8 cellular contexts compared by ENCODE assay signal in the genomic region with DNA sequence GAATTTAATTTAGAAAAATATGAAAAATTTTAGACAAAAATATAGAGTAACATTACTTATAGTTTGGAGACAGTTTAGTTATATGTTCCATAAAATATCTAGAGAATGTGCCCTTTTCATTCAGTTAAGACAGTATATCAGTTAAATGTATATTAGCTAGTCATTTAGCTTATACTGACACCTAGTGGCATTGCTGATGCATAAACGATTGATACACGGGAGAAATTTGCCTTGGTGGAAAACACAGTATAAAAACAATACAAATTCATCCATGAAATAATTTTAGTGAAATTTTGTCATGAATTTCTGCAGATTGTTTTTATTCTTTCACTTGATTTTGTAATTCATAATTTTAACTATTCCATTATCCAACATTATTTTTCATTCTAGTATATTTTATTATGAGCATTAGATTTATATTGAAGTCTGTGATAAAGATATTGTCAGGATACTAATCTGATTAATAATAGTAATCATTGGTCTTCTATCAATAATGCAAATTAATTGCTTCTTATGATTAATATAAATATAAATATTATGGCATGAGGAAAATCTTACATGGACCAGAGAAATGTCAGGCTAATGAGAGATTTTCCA.
DNase-seq lines count a peak whose midpoint lies in the region; ATAC-seq and TF ChIP-seq lines count a peak whose summit lies in the region.

No MANE protein-coding gene starts in this region.

- POLR2A ChIA-PET in RWPE1 (lab: Yijun Ruan, JAX; ENCODE audit: low non-redundant PET) (no interaction called here), T-cell (lab: Charles Lee) (interaction anchor here in 1 of 2 donors (0.7 kb wide), 1 partner anchor 491 kb away, joined by 3 read pairs; no protein-coding TSS in a partner anchor)

- no peak overlapping the region for H3K4me3 Mint-ChIP-seq in T-cell

- ATAC-seq in GM21619 (IDR thresholded peaks at IDR 0.05; ENCODE audit: unreplicated experiment) (peak; percentile 84), gastrocnemius medialis (no peak), T-cell (replicated peaks in 1 of 4) (no peak)

- no peaks in the 10 kb centered on the region for H3K9me3 ChIP-seq in gastrocnemius medialis

- H3K4me1 Mint-ChIP-seq in T-cell = no peaks in the 10 kb centered on the region

- H3K36me3 ChIP-seq in KMS-11 (ENCODE audit: insufficient read depth) (no peaks in the 10 kb centered on the region), gastrocnemius medialis (no peaks in the 10 kb centered on the region)

- no peaks in the 10 kb centered on the region for H3K36me3 Mint-ChIP-seq in T-cell

- no peak overlapping the region for H2AFZ ChIP-seq in KMS-11 (ENCODE audit: low read depth)

- intact Hi-C loops in gastrocnemius medialis (cut with DNase I; ENCODE audit: low total_unique reads) = loop anchor here (2.0 to 5.0 kb wide), 2 partner anchors 553 to 600 kb away; no protein-coding TSS in a partner anchor

- DNase-seq in GM04504 (ENCODE audit: low read depth) = peak; percentile 0
- DNase-seq in RWPE1 (ENCODE audit: low spot score) = peak; percentile 27
- DNase-seq in fibroblast of peridontal ligament (ENCODE audit: extremely low read depth) = peak; percentile 62
- DNase-seq in gastrocnemius medialis = no peak
- DNase-seq in activated naive CD4-positive, alpha-beta T cell treated with Interleukin-2 at 50 U/mL for 16 hours = no peak
- no peak for DNase-seq in T-cell

- CTCF ChIA-PET in RWPE1 (lab: Yijun Ruan, JAX) (interaction anchor here (0.7 to 2.2 kb wide), 10 partner anchors 17 to 599 kb away, joined by 3 to 9 read pairs (median 4); no protein-coding TSS in a partner anchor), T-cell (lab: Charles Lee) (interaction anchor here (0.7 to 1.1 kb wide), 3 partner anchors 8 to 599 kb away, joined by 3 to 10 read pairs (median 4); no protein-coding TSS in a partner anchor)

- no peaks in the 10 kb centered on the region for H3K79me2 ChIP-seq in KMS-11 (ENCODE audit: insufficient read depth, low read depth)

- no peak overlapping the region for H3K9ac ChIP-seq in KMS-11

- H4K20me1 ChIP-seq in KMS-11 (ENCODE audit: insufficient read depth) = no peaks in the 10 kb centered on the region

- no peak overlapping the region for H3K4me3 ChIP-seq in KMS-11 (IDR thresholded peaks at IDR 0.05; ENCODE audit: insufficient read depth, low read depth, low read length)
- H3K4me3 ChIP-seq in gastrocnemius medialis = no peak overlapping the region

- peaks cover 23% of the 10 kb centered on the region for H3K4me1 ChIP-seq in KMS-11 (ENCODE audit: low read depth, poor library complexity, severe bottlenecking)
- H3K4me1 ChIP-seq in gastrocnemius medialis = no peaks in the 10 kb centered on the region

- no peak overlapping the region for H3K27ac Mint-ChIP-seq in T-cell

- peaks cover 0 to 2% of the 10 kb centered on the region in 2 donors for H3K27me3 Mint-ChIP-seq in T-cell

- in situ Hi-C loops in gastrocnemius medialis (cut with MboI; ENCODE audit: low sequenced_read_pairs in 4 of 4) = loop anchor here in 3 of 4 donors (5.0 to 25.0 kb wide), 3 partner anchors 550 to 955 kb away; no protein-coding TSS in a partner anchor

- no peaks in the 10 kb centered on the region for H3K27me3 ChIP-seq in KMS-11 (ENCODE audit: insufficient read depth, low read depth)
- H3K27me3 ChIP-seq in gastrocnemius medialis = no peaks in the 10 kb centered on the region

- TF ChIP-seq CTCF in KMS-11 (conservative IDR thresholded peaks at IDR 0.05; ENCODE audit: low read depth, low read length) (peak; percentile 88), RWPE1 (conservative IDR thresholded peaks at IDR 0.05; ENCODE audit: low read depth) (peak; percentile 88), gastrocnemius medialis (IDR thresholded peaks at IDR 0.05 in 4 of 5, conservative IDR thresholded peaks at IDR 0.05 in 1 of 5) (peak; percentile 39 to 77 (median 67))

- H3K27ac ChIP-seq in KMS-11 (peak overlapping the region; percentile 51), RWPE1 (no peak overlapping the region), gastrocnemius medialis (no peak overlapping the region)

- H3K9me3 Mint-ChIP-seq in T-cell = no peaks in the 10 kb centered on the region

- no peak for TF ChIP-seq POLR2A in gastrocnemius medialis (IDR thresholded peaks at IDR 0.05)

- H3K4me2 ChIP-seq in KMS-11 = peak overlapping the region; percentile 99

Comparison
In these comparisons a context has a peak if more than half of its experiments do, and no peak if none do; other contexts are left out.
1. DNase-seq: peak in GM04504 (single experiment), RWPE1 (single experiment) and fibroblast of peridontal ligament (single experiment); none in gastrocnemius medialis (0 of 2), activated naive CD4-positive, alpha-beta T cell treated with Interleukin-2 at 50 U/mL for 16 hours (single experiment) and T-cell (0 of 34).
2. Peak in every context shown above with its lines, with median percentiles within 50 percentile points of each other: CTCF ChIP-seq.